ENCODE assay signal across 1 cellular context in genomic region chr10:91820144-91820543, GRCh38.
TF ChIP-seq lines count a peak whose summit lies in the region.

No MANE protein-coding gene starts in this region.

TF ChIP-seq in GM23338, 12 proteins besides CTCF, POLR2A, EP300 and RAD21 (continued from another document):
- no peak for TF ChIP-seq EZH2 (IDR thresholded peaks at IDR 0.05; ENCODE audit: low read depth, unreplicated experiment)
- no peak for TF ChIP-seq STAT1 (IDR thresholded peaks at IDR 0.05; ENCODE audit: unreplicated experiment)
- TF ChIP-seq JUNB (IDR thresholded peaks at IDR 0.05; ENCODE audit: unreplicated experiment): no peak
- no peak for TF ChIP-seq ZNF331 (CRISPR knock-in tag; IDR thresholded peaks at IDR 0.05; ENCODE audit: low read depth)
- TF ChIP-seq ETS1 (IDR thresholded peaks at IDR 0.05): no peak
- TF ChIP-seq EZH2phosphoT487 (IDR thresholded peaks at IDR 0.05; ENCODE audit: unreplicated experiment): no peak
